Comparison of ENCODE assay signal across 8 cellular contexts in genomic region chr5:134003064-134003956, GRCh38. TPM values are rescaled to one million over a fixed set of nuclear protein-coding genes. Genes with fewer than 3 reads are reported as not detected.
DNase-seq lines count a peak whose midpoint lies in the region; ATAC-seq, FAIRE-seq and TF ChIP-seq lines count a peak whose summit lies in the region.

No MANE protein-coding gene starts in this region.

- H3K27ac Mint-ChIP-seq in astrocyte (ENCODE audit: unreplicated experiment), result peak overlapping the region; percentile 95
- peak overlapping the region; percentile 98 for H3K27ac Mint-ChIP-seq in stimulated activated naive CD8-positive, alpha-beta T cell treated with anti-CD3 and anti-CD28 coated beads, Interleukin-15, Interleukin-2, amounts not matched to agents 100 ng/mL and 50 ng/mL, for 24 hours

- H3K27me3 Mint-ChIP-seq in astrocyte (ENCODE audit: low read depth, unreplicated experiment), result no peaks in the 10 kb centered on the region
- H3K27me3 Mint-ChIP-seq in stimulated activated naive CD8-positive, alpha-beta T cell treated with anti-CD3 and anti-CD28 coated beads, Interleukin-15, Interleukin-2, amounts not matched to agents 100 ng/mL and 50 ng/mL, for 24 hours, result no peaks in the 10 kb centered on the region

- H3K79me2 ChIP-seq in astrocyte (ENCODE audit: insufficient read depth, low read length), result peaks cover 71% of the 10 kb centered on the region

- 10 to 13% methylated on average over 18 of the region's 18 CpGs for WGBS in lower leg skin, 2 donors

- FAIRE-seq in astrocyte (lab: Jason Lieb, UNC), result no peak

- TF ChIP-seq CTCF in astrocyte (IDR thresholded peaks at IDR 0.05; ENCODE audit: insufficient read depth, low read depth, low read length) (no peak), lower leg skin (IDR thresholded peaks at IDR 0.05) (no peak)

- peak overlapping the region; percentile 89 for H3K27ac ChIP-seq in astrocyte (ENCODE audit: low read depth, low read length)

- peak overlapping the region; percentile 96 for H3K9ac ChIP-seq in astrocyte (ENCODE audit: low read length)

- H3K9me3 Mint-ChIP-seq in astrocyte (ENCODE audit: unreplicated experiment), result no peaks in the 10 kb centered on the region
- no peaks in the 10 kb centered on the region for H3K9me3 Mint-ChIP-seq in stimulated activated naive CD8-positive, alpha-beta T cell treated with anti-CD3 and anti-CD28 coated beads, Interleukin-15, Interleukin-2, amounts not matched to agents 100 ng/mL and 50 ng/mL, for 24 hours

- ATAC-seq in HG02981 (IDR thresholded peaks at IDR 0.05; ENCODE audit: unreplicated experiment), result no peak

- H3K4me1 ChIP-seq in astrocyte (ENCODE audit: insufficient read depth, low read length), result peaks cover 28% of the 10 kb centered on the region

- H3K36me3 ChIP-seq in astrocyte (ENCODE audit: insufficient read depth, low read length), result peaks cover 4% of the 10 kb centered on the region

- no peaks in the 10 kb centered on the region for H3K27me3 ChIP-seq in astrocyte (ENCODE audit: insufficient read depth, low read length)

- TF ChIP-seq POLR2A in lower leg skin (IDR thresholded peaks at IDR 0.05), result no peak

- peaks cover 11% of the 10 kb centered on the region for H3K36me3 Mint-ChIP-seq in astrocyte (ENCODE audit: low read depth, unreplicated experiment)
- peaks cover 45% of the 10 kb centered on the region for H3K36me3 Mint-ChIP-seq in stimulated activated naive CD8-positive, alpha-beta T cell treated with anti-CD3 and anti-CD28 coated beads, Interleukin-15, Interleukin-2, amounts not matched to agents 100 ng/mL and 50 ng/mL, for 24 hours (ENCODE audit: low read depth)

- H2AFZ ChIP-seq in astrocyte (ENCODE audit: low read depth, low read length), result no peak overlapping the region

- peak overlapping the region; percentile 97 for H3K4me3 Mint-ChIP-seq in astrocyte (ENCODE audit: unreplicated experiment)
- peak overlapping the region; percentile 96 for H3K4me3 Mint-ChIP-seq in stimulated activated naive CD8-positive, alpha-beta T cell treated with anti-CD3 and anti-CD28 coated beads, Interleukin-15, Interleukin-2, amounts not matched to agents 100 ng/mL and 50 ng/mL, for 24 hours

- peak overlapping the region; percentile 87 for H3K4me2 ChIP-seq in astrocyte (ENCODE audit: low read length)

- peak; percentile 29 for DNase-seq in NCI-H526 treated with DMSO at 0.1 percent for 48 hours (lab: John Stamatoyannopoulos, UW)
- no peak for DNase-seq in NCI-H526 (lab: John Stamatoyannopoulos, UW)
- DNase-seq in NAMALWA (ENCODE audit: low spot score), result peak; percentile 65
- DNase-seq in astrocyte (ENCODE audit: low read depth), result no peak
- DNase-seq in lower leg skin (ENCODE audit: low spot score in 2 of 2), result no peak
- DNase-seq in ecto neural progenitor cell (ENCODE audit: low spot score), result no peak

- H3K9me3 ChIP-seq in astrocyte (ENCODE audit: insufficient read depth, low read depth, low read length), result no peaks in the 10 kb centered on the region

- H3K4me3 ChIP-seq in astrocyte (ENCODE audit: insufficient read depth, low read depth, low read length), result peak overlapping the region; percentile 95
- H3K4me3 ChIP-seq in lower leg skin (ENCODE audit: low read depth, poor library complexity, severe bottlenecking), result peak overlapping the region; percentile 98

- peaks cover 31% of the 10 kb centered on the region for H3K4me1 Mint-ChIP-seq in astrocyte (ENCODE audit: low read depth, unreplicated experiment)
- H3K4me1 Mint-ChIP-seq in stimulated activated naive CD8-positive, alpha-beta T cell treated with anti-CD3 and anti-CD28 coated beads, Interleukin-15, Interleukin-2, amounts not matched to agents 100 ng/mL and 50 ng/mL, for 24 hours (ENCODE audit: low read depth), result peaks cover 67% of the 10 kb centered on the region

- intact Hi-C loops in lower leg skin (cut with DNase I; ENCODE audit: low total_unique reads), result no loop called here

- H4K20me1 ChIP-seq in astrocyte (ENCODE audit: insufficient read depth, low read length), result peaks cover 55% of the 10 kb centered on the region

RNA-seq across cellular contexts. Expression of gene VDAC1, which starts 1.5 kb away (rescaled TPM):
- total RNA-seq in astrocyte (354 and 364 TPM in 2 replicates), lower leg skin (100 to 1,000 TPM; 113 to 159 (median 145) TPM)

RNA-seq across cellular contexts. Expression of gene C5orf15, which starts 34.9 kb away (rescaled TPM):
- total RNA-seq in astrocyte (88.8 and 91.1 TPM in 2 replicates), lower leg skin (10 to 100 TPM; 26.0 to 64.8 (median 35.4) TPM)

Comparison
In these comparisons a context has a peak if more than half of its experiments do, and no peak if none do; other contexts are left out.
1. DNase-seq: peak in NCI-H526 treated with DMSO at 0.1 percent for 48 hours (single experiment) and NAMALWA (single experiment); none in NCI-H526 (0 of 2), astrocyte (single experiment), lower leg skin (0 of 2) and ecto neural progenitor cell (single experiment).